1 cellular context compared by ENCODE assay signal in the genomic region with DNA sequence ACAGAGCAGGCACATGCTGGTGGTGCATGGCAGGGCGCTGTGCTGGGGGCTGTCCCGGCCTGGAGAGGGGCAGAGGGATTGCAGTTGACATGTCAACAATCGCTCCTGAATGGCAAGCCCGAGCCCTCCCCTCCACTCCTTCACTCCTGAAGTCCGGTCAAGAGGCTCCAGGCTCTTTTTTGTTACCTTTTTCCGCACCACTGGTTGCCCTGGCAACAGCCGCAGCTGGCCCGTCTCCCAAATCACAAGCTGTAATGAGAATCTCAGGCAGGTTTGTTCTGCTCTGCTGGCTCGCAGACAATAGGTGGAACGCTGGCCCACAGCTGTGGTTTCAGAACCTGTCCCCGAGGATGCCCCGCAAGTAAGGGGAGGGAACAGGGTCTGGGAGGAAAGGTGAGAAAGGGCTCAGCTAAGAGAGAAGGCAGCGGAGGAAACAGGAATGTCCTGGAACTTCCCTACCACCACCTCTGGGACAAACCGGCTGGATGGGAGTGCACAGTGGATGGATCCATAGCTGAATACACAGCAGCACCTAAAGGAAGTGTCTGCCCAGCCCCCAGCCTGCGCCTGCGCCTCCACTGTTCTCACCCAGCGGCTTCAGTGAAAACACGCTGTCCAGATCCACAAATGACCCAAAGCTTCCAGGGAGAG.
TF ChIP-seq lines count a peak whose summit lies in the region.

No MANE protein-coding gene starts in this region.

TF ChIP-seq in HepG2, 621 proteins besides CTCF, POLR2A, EP300 and RAD21 (continued from another document):
- TF ChIP-seq ZSCAN25 (CRISPR knock-in tag; IDR thresholded peaks at IDR 0.05) (no peak), RFX3 (CRISPR knock-in tag; IDR thresholded peaks at IDR 0.05) (peak; percentile 70; the same call in 1 of the 2 replicates)
